Comparison of ENCODE assay signal across 1 cellular context in genomic region chr20:36572701-36573102, GRCh38.
TF ChIP-seq lines count a peak whose summit lies in the region.

No MANE protein-coding gene starts in this region.

TF ChIP-seq in K562, 482 proteins besides CTCF, POLR2A, EP300 and RAD21 (continued from another document):
- no peak for TF ChIP-seq TRIM25 (IDR thresholded peaks at IDR 0.05; ENCODE audit: borderline replicate concordance)
- TF ChIP-seq YY1 (IDR thresholded peaks at IDR 0.05; ENCODE audit: borderline replicate concordance in 1 of 3, control insufficient read depth in 1 of 3, extremely low read depth in 1 of 3, insufficient read depth in 3 of 3, insufficient read length in 1 of 3, insufficient replicate concordance in 2 of 3, low read depth in 1 of 3, low read length in 2 of 3) = no peak
- no peak for TF ChIP-seq ZFX (CRISPR knock-in tag; IDR thresholded peaks at IDR 0.05)
- TF ChIP-seq CCAR2 (IDR thresholded peaks at IDR 0.05; ENCODE audit: low read depth, low read length) = no peak
- TF ChIP-seq IRF2 (CRISPR knock-in tag; IDR thresholded peaks at IDR 0.05) = no peak
- no peak for TF ChIP-seq POLR3G (IDR thresholded peaks at IDR 0.05; ENCODE audit: extremely low read depth, insufficient read length, insufficient replicate concordance)
- TF ChIP-seq RBM39 (optimal IDR thresholded peaks at IDR 0.05; ENCODE audit: low read depth, low read length) = no peak
- 0 out of 2 replicates have a peak, but pooled peaks have one; percentile 35 for TF ChIP-seq SP1 (CRISPR knock-in tag; IDR thresholded peaks at IDR 0.05)
- no peak for TF ChIP-seq FOXJ3 (CRISPR knock-in tag; IDR thresholded peaks at IDR 0.05)
- TF ChIP-seq FOXM1 (IDR thresholded peaks at IDR 0.05; ENCODE audit: low read depth) = no peak
- TF ChIP-seq FOXM1 (CRISPR knock-in tag; IDR thresholded peaks at IDR 0.05; ENCODE audit: low read depth) = 0 out of 2 replicates have a peak, but pooled peaks have one; percentile 72
- TF ChIP-seq BRCA1 (IDR thresholded peaks at IDR 0.05) = no peak
- TF ChIP-seq BRCA1 (CRISPR knock-in tag; IDR thresholded peaks at IDR 0.05) = peak; percentile 62; the same call in 1 of the 2 replicates
- TF ChIP-seq NFE2L1 (tag; IDR thresholded peaks at IDR 0.05; ENCODE audit: borderline replicate concordance, low read depth) = no peak
- TF ChIP-seq ZNF395 (CRISPR knock-in tag; IDR thresholded peaks at IDR 0.05) = peak; percentile 69
- peak; percentile 76 for TF ChIP-seq L3MBTL2 (IDR thresholded peaks at IDR 0.05)
- TF ChIP-seq CBFB (CRISPR knock-in tag; IDR thresholded peaks at IDR 0.05) = peak; percentile 57; the same call in 1 of the 2 replicates
- TF ChIP-seq FOXP4 (CRISPR knock-in tag; IDR thresholded peaks at IDR 0.05; ENCODE audit: borderline replicate concordance) = no peak
- TF ChIP-seq STAT5A (IDR thresholded peaks at IDR 0.05; ENCODE audit: borderline replicate concordance, low read length) = no peak
- TF ChIP-seq JUN (IDR thresholded peaks at IDR 0.05; ENCODE audit: borderline replicate concordance, low read depth, low read length) = no peak
- TF ChIP-seq JUN (CRISPR knock-in tag; IDR thresholded peaks at IDR 0.05; ENCODE audit: borderline replicate concordance) = no peak
- TF ChIP-seq ZBTB2 (IDR thresholded peaks at IDR 0.05) = 0 out of 2 replicates have a peak, but pooled peaks have one; percentile 15
- TF ChIP-seq NR4A1 (CRISPR knock-in tag; IDR thresholded peaks at IDR 0.05) = no peak
- TF ChIP-seq NR4A1 (tag; IDR thresholded peaks at IDR 0.05) = no peak; the same call in 1 of the 2 replicates
- TF ChIP-seq ZC3H11A (IDR thresholded peaks at IDR 0.05; ENCODE audit: low read depth, low read length) = no peak
- TF ChIP-seq CUX1 (CRISPR knock-in tag; IDR thresholded peaks at IDR 0.05) = 0 out of 2 replicates have a peak, but pooled peaks have one; percentile 24
- TF ChIP-seq MAFG (tag; conservative IDR thresholded peaks at IDR 0.05) = no peak
- peak; percentile 20 for TF ChIP-seq HNRNPLL (IDR thresholded peaks at IDR 0.05; ENCODE audit: low read depth, low read length, poor library complexity, severe bottlenecking)
- no peak for TF ChIP-seq ZNF436 (CRISPR knock-in tag; IDR thresholded peaks at IDR 0.05)
- TF ChIP-seq JUND (IDR thresholded peaks at IDR 0.05; ENCODE audit: borderline replicate concordance, low read depth, low read length) = 0 out of 2 replicates have a peak, but pooled peaks have one; percentile 22
- TF ChIP-seq JUND (tag; IDR thresholded peaks at IDR 0.05; ENCODE audit: borderline replicate concordance, low read depth, low read length) = no peak
TF ChIP-seq in K562: peak in this region for 11.
